ENCODE assay signal across 34 cellular contexts in the genomic region with DNA sequence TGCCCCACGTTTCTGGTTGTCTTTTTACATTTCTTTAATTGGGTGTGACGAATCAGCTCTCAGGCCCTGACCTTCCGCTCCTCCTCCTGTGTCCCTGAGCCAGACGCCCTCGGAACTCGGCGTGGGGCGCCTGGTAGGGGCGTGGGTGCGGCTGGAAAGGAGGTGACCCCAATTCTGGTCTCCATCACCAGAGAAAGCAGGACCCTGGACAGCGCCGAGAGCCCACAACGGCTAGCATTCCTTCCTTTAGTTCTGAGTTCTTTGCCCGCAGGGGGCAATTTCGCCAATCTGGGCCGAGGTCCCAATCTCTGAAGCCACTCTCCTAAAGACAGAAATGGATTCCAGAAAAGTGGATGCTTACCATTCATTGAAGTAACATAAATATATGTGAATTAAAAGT. TPM values are rescaled to one million over a fixed set of nuclear protein-coding genes. Genes with fewer than 3 reads are reported as not detected.
DNase-seq lines count a peak whose midpoint lies in the region; ATAC-seq, FAIRE-seq and TF ChIP-seq lines count a peak whose summit lies in the region.
"Had no signal": no experiment of that assay in that cellular context is flagged by ENCODE, and none has a peak within 500 bp of the region (broad histone marks: within the 10 kb centered on the region; RNA-seq: fewer than 3 reads in every experiment).

No MANE protein-coding gene starts in this region.

- peaks cover 4 to 14% of the 10 kb centered on the region in 2 experiments; a peak in 4 of 5 replicates for H3K4me1 ChIP-seq in K562 (replicated peaks in 1 of 2; ENCODE audit: control insufficient read depth in 2 of 2, insufficient read depth in 2 of 2, low read length in 2 of 2)
- no peaks in the 10 kb centered on the region for H3K4me1 ChIP-seq in neural progenitor cell
- H3K4me1 ChIP-seq: adrenal gland, colonic mucosa, SJSA1, spleen, stomach, transverse colon had no signal

- no peaks in the 10 kb centered on the region for H3K9me1 ChIP-seq in K562 (ENCODE audit: control insufficient read depth, insufficient read depth, low read length)

- FAIRE-seq in K562 (lab: Jason Lieb, UNC): no peak
- FAIRE-seq: endometrium, GM18507 had no signal

- no peaks in the 10 kb centered on the region for H3K27me3 Mint-ChIP-seq in activated naive CD8-positive, alpha-beta T cell treated with anti-CD3 and anti-CD28 coated beads, Interleukin-2, amount 10 ng/mL, durations not matched to agents 7 days and 5 days
- no peaks in the 10 kb centered on the region for H3K27me3 Mint-ChIP-seq in activated naive CD8-positive, alpha-beta T cell treated with anti-CD3 and anti-CD28 coated beads, Interleukin-2, amount 50 U/mL, for 24 hours
- H3K27me3 Mint-ChIP-seq in neural progenitor cell (ENCODE audit: insufficient read depth, low read depth): peaks cover 5% of the 10 kb centered on the region

- H3K9me3 Mint-ChIP-seq in activated naive CD8-positive, alpha-beta T cell treated with anti-CD3 and anti-CD28 coated beads, Interleukin-2, amount 10 ng/mL, durations not matched to agents 7 days and 5 days: peaks cover 3% of the 10 kb centered on the region
- H3K9me3 Mint-ChIP-seq in activated naive CD8-positive, alpha-beta T cell treated with anti-CD3 and anti-CD28 coated beads, Interleukin-2, amount 50 U/mL, for 24 hours: peaks cover 3% of the 10 kb centered on the region
- peaks cover 8% of the 10 kb centered on the region for H3K9me3 Mint-ChIP-seq in neural progenitor cell
- H3K9me3 Mint-ChIP-seq: T-helper 1 cell treated with Interleukin-12 subunit alpha and Interleukin-12 subunit beta and Interleukin-4 antibody, amounts not matched to agents 30 μg/mL and 1 μg/mL, for 36 hours had no signal

- no peak for TF ChIP-seq EP300 in K562 (IDR thresholded peaks at IDR 0.05; ENCODE audit: low read length)

- no peak for ATAC-seq in activated naive CD8-positive, alpha-beta T cell treated with anti-CD3 and anti-CD28 coated beads, Interleukin-2, amount 10 ng/mL, durations not matched to agents 7 days and 5 days (ENCODE audit: low read depth)
- ATAC-seq in activated naive CD8-positive, alpha-beta T cell treated with anti-CD3 and anti-CD28 coated beads, Interleukin-2, amount 50 U/mL, for 24 hours: no peak
- ATAC-seq in K562: no peak
- no peak for ATAC-seq in GM21367 (IDR thresholded peaks at IDR 0.05; ENCODE audit: unreplicated experiment)
- ATAC-seq in HG02885 (IDR thresholded peaks at IDR 0.05; ENCODE audit: poor library complexity, unreplicated experiment): no peak
- ATAC-seq: Panc1 had no signal

- no peak overlapping the region for H3K4me2 ChIP-seq in K562 (ENCODE audit: insufficient read depth, low read length)
- H3K4me2 ChIP-seq in neural progenitor cell: no peak overlapping the region

- no peak overlapping the region for H3K27ac Mint-ChIP-seq in activated naive CD8-positive, alpha-beta T cell treated with anti-CD3 and anti-CD28 coated beads, Interleukin-2, amount 10 ng/mL, durations not matched to agents 7 days and 5 days
- no peak overlapping the region for H3K27ac Mint-ChIP-seq in activated naive CD8-positive, alpha-beta T cell treated with anti-CD3 and anti-CD28 coated beads, Interleukin-2, amount 50 U/mL, for 24 hours
- H3K27ac Mint-ChIP-seq in neural progenitor cell: no peak overlapping the region
- H3K27ac Mint-ChIP-seq: naive B cell; T-helper 1 cell treated with Interleukin-12 subunit alpha and Interleukin-12 subunit beta and Interleukin-4 antibody, amounts not matched to agents 30 μg/mL and 1 μg/mL, for 36 hours had no signal

- H3K27me3 ChIP-seq in K562 (ENCODE audit: control insufficient read depth in 2 of 2, insufficient read depth in 2 of 2, low read length in 2 of 2): no peaks in the 10 kb centered on the region
- no peaks in the 10 kb centered on the region for H3K27me3 ChIP-seq in neural progenitor cell
- H3K27me3 ChIP-seq: adrenal gland, colonic mucosa, SJSA1, transverse colon had no signal

- no peak overlapping the region for H3K4me3 Mint-ChIP-seq in activated naive CD8-positive, alpha-beta T cell treated with anti-CD3 and anti-CD28 coated beads, Interleukin-2, amount 10 ng/mL, durations not matched to agents 7 days and 5 days
- no peak overlapping the region for H3K4me3 Mint-ChIP-seq in activated naive CD8-positive, alpha-beta T cell treated with anti-CD3 and anti-CD28 coated beads, Interleukin-2, amount 50 U/mL, for 24 hours
- no peak overlapping the region for H3K4me3 Mint-ChIP-seq in neural progenitor cell
- H3K4me3 Mint-ChIP-seq: naive B cell; T-helper 1 cell treated with Interleukin-12 subunit alpha and Interleukin-12 subunit beta and Interleukin-4 antibody, amounts not matched to agents 30 μg/mL and 1 μg/mL, for 36 hours had no signal

- no peak overlapping the region for H3K4me3 ChIP-seq in K562
- H3K4me3 ChIP-seq in neural progenitor cell: no peak overlapping the region
- no peak overlapping the region for H3K4me3 ChIP-seq in lower leg skin (ENCODE audit: low read depth, poor library complexity, severe bottlenecking)
- H3K4me3 ChIP-seq: adrenal gland, colonic mucosa, SJSA1, spleen, stomach, transverse colon had no signal

- peak; percentile 29 for DNase-seq in activated naive CD8-positive, alpha-beta T cell treated with anti-CD3 and anti-CD28 coated beads, Interleukin-2, amount 10 ng/mL, durations not matched to agents 7 days and 5 days
- no peak for DNase-seq in activated naive CD8-positive, alpha-beta T cell treated with anti-CD3 and anti-CD28 coated beads, Interleukin-2, amount 50 U/mL, for 24 hours
- DNase-seq in HuH-7 (ENCODE audit: low spot score) (peak; percentile 20), K562 (ENCODE audit: extremely low read depth in 1 of 4, low spot score in 3 of 4) (peak in 2 of 4 experiments; percentile 6 to 11), neural progenitor cell (ENCODE audit: low spot score) (peak; percentile 74), lower leg skin (ENCODE audit: low spot score in 2 of 2) (no peak)
- DNase-seq: 8988T; activated CD4-positive, alpha-beta T cell treated with anti-CD3 and anti-CD28 coated beads, Interleukin-2, amount 50 U/mL, for 4 hours; activated CD8-positive, alpha-beta memory T cell treated with anti-CD3 and anti-CD28 coated beads, Interleukin-2, amount 50 U/mL, for 4 hours; adrenal gland; colonic mucosa; COR-L47; naive B cell; NCI-H1092; NCI-H2081; NCI-H345; spleen; stimulated activated CD4-positive, alpha-beta T cell treated with anti-CD3 and anti-CD28 coated beads, Interleukin-4, amount 100 ng/mL, for 24 hours; stomach; transverse colon; WERI-Rb-1 had no signal

- H3K9me3 ChIP-seq in K562 (replicated peaks; ENCODE audit: control insufficient read depth, insufficient read depth, low read depth, low read length): peaks cover 14% of the 10 kb centered on the region
- no peaks in the 10 kb centered on the region for H3K9me3 ChIP-seq in neural progenitor cell (ENCODE audit: low read depth)
- H3K9me3 ChIP-seq: adrenal gland, colonic mucosa, SJSA1 had no signal

- CTCF ChIA-PET in K562 (lab: Yijun Ruan, JAX; ENCODE audit: low intra/inter-chr PET ratio): no interaction called here

- H3K79me2 ChIP-seq in K562 (ENCODE audit: control insufficient read depth, insufficient read depth, low read length): no peaks in the 10 kb centered on the region
- H3K79me2 ChIP-seq in neural progenitor cell (ENCODE audit: low read depth): no peaks in the 10 kb centered on the region

- no peaks in the 10 kb centered on the region for H3K36me3 Mint-ChIP-seq in activated naive CD8-positive, alpha-beta T cell treated with anti-CD3 and anti-CD28 coated beads, Interleukin-2, amount 10 ng/mL, durations not matched to agents 7 days and 5 days
- no peaks in the 10 kb centered on the region for H3K36me3 Mint-ChIP-seq in activated naive CD8-positive, alpha-beta T cell treated with anti-CD3 and anti-CD28 coated beads, Interleukin-2, amount 50 U/mL, for 24 hours (ENCODE audit: low read depth)
- no peaks in the 10 kb centered on the region for H3K36me3 Mint-ChIP-seq in neural progenitor cell

- 13% methylated on average over 15 of the region's 16 CpGs for WGBS in K562 (ENCODE audit: insufficient coverage, low coverage, missing lambda C conversion rate)
- WGBS in lower leg skin, 2 donors: 61 to 77% methylated on average over 15 to 16 of the region's 16 CpGs

- TF ChIP-seq RAD21 in K562 (CRISPR knock-in tag; conservative IDR thresholded peaks at IDR 0.05 in 1 of 2, IDR thresholded peaks at IDR 0.05 in 1 of 2): no peak

- POLR2A ChIA-PET in activated naive CD8-positive, alpha-beta T cell treated with anti-CD3 and anti-CD28 coated beads, Interleukin-2, amount 10 ng/mL, durations not matched to agents 7 days and 5 days (lab: Charles Lee): no interaction called here
- POLR2A ChIA-PET in K562 (lab: Yijun Ruan, JAX): no interaction called here

- no peak for TF ChIP-seq CTCF in K562 (IDR thresholded peaks at IDR 0.05 in 2 of 3, conservative IDR thresholded peaks at IDR 0.05 in 1 of 3; ENCODE audit: insufficient read depth in 2 of 3, low read depth in 1 of 3, low read length in 3 of 3)
- TF ChIP-seq CTCF in neural progenitor cell (IDR thresholded peaks at IDR 0.05): no peak
- no peak for TF ChIP-seq CTCF in lower leg skin (IDR thresholded peaks at IDR 0.05)

- no peaks in the 10 kb centered on the region for H3K36me3 ChIP-seq in K562 (ENCODE audit: control insufficient read depth, insufficient read depth, low read length)
- H3K36me3 ChIP-seq in neural progenitor cell: no peaks in the 10 kb centered on the region
- H3K36me3 ChIP-seq: adrenal gland, colonic mucosa, SJSA1, spleen, stomach, transverse colon, WERI-Rb-1 had no signal

- intact Hi-C loops in K562 (cut with micrococcal nuclease) (no loop called here), lower leg skin (cut with DNase I; ENCODE audit: low total_unique reads) (no loop called here)

- no peaks in the 10 kb centered on the region for H3K4me1 Mint-ChIP-seq in activated naive CD8-positive, alpha-beta T cell treated with anti-CD3 and anti-CD28 coated beads, Interleukin-2, amount 10 ng/mL, durations not matched to agents 7 days and 5 days
- no peaks in the 10 kb centered on the region for H3K4me1 Mint-ChIP-seq in activated naive CD8-positive, alpha-beta T cell treated with anti-CD3 and anti-CD28 coated beads, Interleukin-2, amount 50 U/mL, for 24 hours
- H3K4me1 Mint-ChIP-seq in neural progenitor cell: peaks cover 18% of the 10 kb centered on the region
- H3K4me1 Mint-ChIP-seq: naive B cell had no signal

- in situ Hi-C loops in K562 (cut with MboI): loop anchor here (25.0 kb wide), 1 partner anchor 585 kb away; a partner anchor contains a TSS

- H3K9ac ChIP-seq in K562 (ENCODE audit: insufficient read depth in 1 of 2, low read depth in 2 of 2, low read length in 2 of 2) (no peak overlapping the region), neural progenitor cell (no peak overlapping the region)

- H4K20me1 ChIP-seq in K562 (replicated peaks; ENCODE audit: control insufficient read depth, insufficient read depth, low read length): no peaks in the 10 kb centered on the region
- H4K20me1 ChIP-seq in neural progenitor cell (ENCODE audit: low read depth): no peaks in the 10 kb centered on the region

- TF ChIP-seq POLR2A in K562 (conservative IDR thresholded peaks at IDR 0.05) (no peak), lower leg skin (IDR thresholded peaks at IDR 0.05) (no peak)

- H3F3A ChIP-seq in neural progenitor cell (ENCODE audit: low read depth): no peaks in the 10 kb centered on the region

- H2AFZ ChIP-seq in K562 (ENCODE audit: low read depth, low read length) (no peak overlapping the region), neural progenitor cell (replicated peaks) (no peak overlapping the region)

- no TSS peak for BruUV-seq in K562 (replicated peaks; lab: Mats Ljungman, UMichigan)

- H3K27ac ChIP-seq in K562 (ENCODE audit: extremely low read depth, low read depth, low read length) (no peak overlapping the region), neural progenitor cell (no peak overlapping the region)
- H3K27ac ChIP-seq: adrenal gland, colonic mucosa, SJSA1, spleen, stomach, transverse colon, WERI-Rb-1 had no signal

RNA-seq across cellular contexts. Expression of a gene that starts 11.7 kb away (rescaled TPM):
- not detected for total RNA-seq in activated naive CD8-positive, alpha-beta T cell treated with anti-CD3 and anti-CD28 coated beads, Interleukin-2, amount 10 ng/mL, durations not matched to agents 7 days and 5 days
- 0.35 TPM in 1 of 2 replicates, not detected in the other for total RNA-seq in K562 (2011; cell fraction: chromatin; rRNA removed; ENCODE audit: low replicate concordance)
- total RNA-seq in K562 (2011; cell fraction: nucleolus; rRNA removed): 0.17 and 0.26 TPM in 2 replicates
- total RNA-seq in K562 (2011; cell fraction: nucleoplasm; rRNA removed): not detected in 2 replicates
- 0.41 and 0.45 TPM in 2 replicates for total RNA-seq in K562 (2014; rRNA removed)
- total RNA-seq in K562 (2014; rRNA removed; fragmentation: Illumina TruSeq; extraction: Trizol): 0.13 and 0.15 TPM in 2 replicates
- 0.23 and 0.40 TPM in 2 replicates for total RNA-seq in K562 (2015; rRNA removed; fragmentation: Illumina TruSeq; extraction: Trizol)
- 0.24 and 0.25 TPM in 2 replicates for total RNA-seq in K562 (2021)
- polyA plus RNA-seq in K562 (2011; rRNA removed): 0.07 TPM in 1 of 2 replicates, not detected in the other
- not detected in 2 replicates for polyA plus RNA-seq in K562 (2011; cell fraction: cytosol; rRNA removed)
- 0.34 and 0.43 TPM in 2 replicates for polyA plus RNA-seq in K562 (2011; cell fraction: nucleus; rRNA removed)
- polyA plus RNA-seq in K562 (2012): 0.12 TPM in 1 of 2 replicates, not detected in the other
- 0.07 and 0.15 TPM in 2 replicates for polyA plus RNA-seq in K562 (2014; fragmentation: Illumina TruSeq; extraction: Trizol)
- polyA plus RNA-seq in K562 (2014; fragmentation: Nextera tagmentation; extraction: Ambion mirVana): not detected
- polyA plus RNA-seq in K562 (2014; rRNA removed): 0.18 and 0.19 TPM in 2 replicates
- polyA minus RNA-seq in K562 (2011; rRNA and poly(A)+ RNA removed): 0.09 TPM in 1 of 2 replicates, not detected in the other
- polyA minus RNA-seq in K562 (2011; cell fraction: cytosol; rRNA and poly(A)+ RNA removed): not detected in 2 replicates
- 1.1 TPM in 2 replicates for polyA minus RNA-seq in K562 (2011; cell fraction: nucleus; rRNA and poly(A)+ RNA removed)
- 0.19 TPM in 1 of 2 replicates, not detected in the other for total RNA-seq in neural progenitor cell (ENCODE audit: low replicate concordance)
- not detected for total RNA-seq in lower leg skin
- total RNA-seq: adrenal gland, colonic mucosa, LHCN-M2, mesenteric fat pad, osteoblast, renal cortical epithelial cell, SJSA1 had no signal
- polyA plus RNA-seq: BJ, fibroblast of lung, spleen, stomach had no signal

RNA-seq across cellular contexts. Expression of a gene that starts 56.8 kb away (rescaled TPM):
- not detected for total RNA-seq in activated naive CD8-positive, alpha-beta T cell treated with anti-CD3 and anti-CD28 coated beads, Interleukin-2, amount 10 ng/mL, durations not matched to agents 7 days and 5 days
- 1.2 and 3.7 TPM in 2 replicates for total RNA-seq in K562 (2011; cell fraction: chromatin; rRNA removed; ENCODE audit: low replicate concordance)
- total RNA-seq in K562 (2011; cell fraction: nucleolus; rRNA removed): 0.67 and 0.79 TPM in 2 replicates
- 0.84 and 1.0 TPM in 2 replicates for total RNA-seq in K562 (2011; cell fraction: nucleoplasm; rRNA removed)
- total RNA-seq in K562 (2014; rRNA removed) (0.41 and 0.45 TPM in 2 replicates), K562 (2014; rRNA removed; fragmentation: Illumina TruSeq; extraction: Trizol) (1.2 TPM in 2 replicates), K562 (2015; rRNA removed; fragmentation: Illumina TruSeq; extraction: Trizol) (0.98 and 1.1 TPM in 2 replicates), K562 (2021) (0.65 and 0.73 TPM in 2 replicates), neural progenitor cell (ENCODE audit: low replicate concordance) (1.3 and 1.8 TPM in 2 replicates), lower leg skin (under 1 TPM in 1 of 4 donors, not detected in 3; 0.19 TPM)
- polyA plus RNA-seq in K562 (2011; rRNA removed) (0.50 and 0.54 TPM in 2 replicates), K562 (2014; fragmentation: Illumina TruSeq; extraction: Trizol) (0.46 and 0.48 TPM in 2 replicates), K562 (2014; fragmentation: Nextera tagmentation; extraction: Ambion mirVana) (under 1 TPM; 0.27 to 0.36 TPM), K562 (2014; rRNA removed) (0.57 and 0.58 TPM in 2 replicates)
- 0.07 and 0.25 TPM in 2 replicates for polyA plus RNA-seq in K562 (2011; cell fraction: cytosol; rRNA removed)
- polyA plus RNA-seq in K562 (2011; cell fraction: nucleus; rRNA removed): 0.77 and 1.2 TPM in 2 replicates
- polyA plus RNA-seq in K562 (2012): 0.18 TPM in 2 replicates
- polyA minus RNA-seq in K562 (2011; rRNA and poly(A)+ RNA removed): 1.8 and 4.2 TPM in 2 replicates
- polyA minus RNA-seq in K562 (2011; cell fraction: cytosol; rRNA and poly(A)+ RNA removed): 0.48 TPM in 1 of 2 replicates, not detected in the other
- polyA minus RNA-seq in K562 (2011; cell fraction: nucleus; rRNA and poly(A)+ RNA removed): 2.3 and 6.3 TPM in 2 replicates
- total RNA-seq: LHCN-M2, mesenteric fat pad, SJSA1 had no signal
- polyA plus RNA-seq: stomach had no signal

RNA-seq across cellular contexts. Expression of a gene that starts 57.0 kb away (rescaled TPM):
- total RNA-seq in activated naive CD8-positive, alpha-beta T cell treated with anti-CD3 and anti-CD28 coated beads, Interleukin-2, amount 10 ng/mL, durations not matched to agents 7 days and 5 days: not detected
- total RNA-seq in K562 (2011; cell fraction: chromatin; rRNA removed; ENCODE audit: low replicate concordance): not detected in 2 replicates
- total RNA-seq in K562 (2011; cell fraction: nucleolus; rRNA removed): 0.17 TPM in 1 of 2 replicates, not detected in the other
- not detected in 2 replicates for total RNA-seq in K562 (2011; cell fraction: nucleoplasm; rRNA removed)
- total RNA-seq in K562 (2014; rRNA removed) (0.08 and 0.41 TPM in 2 replicates), K562 (2014; rRNA removed; fragmentation: Illumina TruSeq; extraction: Trizol) (0.36 and 0.38 TPM in 2 replicates), K562 (2015; rRNA removed; fragmentation: Illumina TruSeq; extraction: Trizol) (0.15 and 0.36 TPM in 2 replicates), K562 (2021) (0.29 TPM in 2 replicates), neural progenitor cell (ENCODE audit: low replicate concordance) (13.2 and 19.6 TPM in 2 replicates), lower leg skin (1 to 10 TPM in 2 of 4 donors, under 1 TPM in 2; 0.21 to 1.4 (median 0.71) TPM)
- polyA plus RNA-seq in K562 (2011; rRNA removed) (0.11 and 0.24 TPM in 2 replicates), K562 (2014; fragmentation: Illumina TruSeq; extraction: Trizol) (0.30 and 0.40 TPM in 2 replicates), K562 (2014; fragmentation: Nextera tagmentation; extraction: Ambion mirVana) (under 1 TPM; 0.06 to 0.11 TPM), K562 (2014; rRNA removed) (not detected in 2 replicates)
- polyA plus RNA-seq in K562 (2011; cell fraction: cytosol; rRNA removed): not detected in 2 replicates
- polyA plus RNA-seq in K562 (2011; cell fraction: nucleus; rRNA removed): 0.10 TPM in 1 of 2 replicates, not detected in the other
- 0.22 and 0.78 TPM in 2 replicates for polyA plus RNA-seq in K562 (2012)
- 0.30 TPM in 1 of 2 replicates, not detected in the other for polyA minus RNA-seq in K562 (2011; rRNA and poly(A)+ RNA removed)
- not detected in 2 replicates for polyA minus RNA-seq in K562 (2011; cell fraction: cytosol; rRNA and poly(A)+ RNA removed)
- polyA minus RNA-seq in K562 (2011; cell fraction: nucleus; rRNA and poly(A)+ RNA removed): 0.13 and 0.44 TPM in 2 replicates
- total RNA-seq: SJSA1 had no signal

Comparison
In these comparisons a context has a peak if more than half of its experiments do, and no peak if none do; other contexts are left out.
1. DNase-seq: peak in activated naive CD8-positive, alpha-beta T cell treated with anti-CD3 and anti-CD28 coated beads, Interleukin-2, amount 10 ng/mL, durations not matched to agents 7 days and 5 days (single experiment), HuH-7 (single experiment) and neural progenitor cell (single experiment); none in activated naive CD8-positive, alpha-beta T cell treated with anti-CD3 and anti-CD28 coated beads, Interleukin-2, amount 50 U/mL, for 24 hours (single experiment) and lower leg skin (0 of 2).